In genomic region chr6:41813469-41813868, GRCh38 we compare ENCODE assay signal across 18 cellular contexts. TPM values are rescaled to one million over a fixed set of nuclear protein-coding genes. Genes with fewer than 3 reads are reported as not detected.
"Had no signal": no experiment of that assay in that cellular context is flagged by ENCODE, and none has a peak within 500 bp of the region (broad histone marks: within the 10 kb centered on the region; RNA-seq: fewer than 3 reads in every experiment).

No MANE protein-coding gene starts in this region.

- H3K9me3 ChIP-seq: ascending aorta, left lung, tibial artery had no signal

- H3K36me3 Mint-ChIP-seq: activated naive CD8-positive, alpha-beta T cell treated with anti-CD3 and anti-CD28 coated beads, Interleukin-2, amount 10 ng/mL, durations not matched to agents 7 days and 5 days had no signal

- H3K4me3 Mint-ChIP-seq: activated CD4-positive, alpha-beta T cell treated with anti-CD3 and anti-CD28 coated beads, Interleukin-2, amount 10 ng/mL, durations not matched to agents 24 days and 14 days; activated CD8-positive, alpha-beta T cell treated with anti-CD3 and anti-CD28 coated beads for 36 hours; activated naive CD8-positive, alpha-beta T cell treated with anti-CD3 and anti-CD28 coated beads, Interleukin-2, amount 10 ng/mL, durations not matched to agents 7 days and 5 days; activated T-helper 17 cell treated with anti-CD3 and anti-CD28 coated beads, Interleukin-2, amount 50 U/mL, for 72 hours; effector memory CD8-positive, alpha-beta T cell had no signal

- H3K4me1 Mint-ChIP-seq: activated CD4-positive, alpha-beta T cell treated with anti-CD3 and anti-CD28 coated beads, Interleukin-2, amount 10 ng/mL, durations not matched to agents 24 days and 14 days; activated T-helper 17 cell treated with anti-CD3 and anti-CD28 coated beads, Interleukin-2, amount 50 U/mL, for 72 hours had no signal

- DNase-seq: activated CD4-positive, alpha-beta T cell treated with anti-CD3 and anti-CD28 coated beads, Interleukin-2, amount 10 ng/mL, durations not matched to agents 24 days and 14 days; activated CD8-positive, alpha-beta T cell treated with anti-CD3 and anti-CD28 coated beads for 36 hours; activated naive CD4-positive, alpha-beta T cell; activated naive CD8-positive, alpha-beta T cell treated with anti-CD3 and anti-CD28 coated beads, Interleukin-2, amount 10 ng/mL, durations not matched to agents 7 days and 5 days; activated T-cell treated with anti-CD3 and anti-CD28 coated beads, Interleukin-2, amount 50 U/mL, for 1 hour; effector memory CD8-positive, alpha-beta T cell; head of caudate nucleus; left lung; occipital lobe; retina; stimulated activated CD4-positive, alpha-beta T cell treated with anti-CD3 and anti-CD28 coated beads, Interleukin-12 subunit alpha, Interleukin-12 subunit beta, amount 100 ng/mL, for 4 hours; stimulated activated CD4-positive, alpha-beta T cell treated with anti-CD3 and anti-CD28 coated beads, Interleukin-1b, Interleukin-23, amount 100 ng/mL, for 48 hours; stimulated activated naive CD4-positive, alpha-beta T cell treated with Interleukin-2 at 50 U/mL for 16 hours; T1000; tibial artery had no signal

- H3K27me3 Mint-ChIP-seq: activated CD4-positive, alpha-beta T cell treated with anti-CD3 and anti-CD28 coated beads, Interleukin-2, amount 10 ng/mL, durations not matched to agents 24 days and 14 days; activated CD8-positive, alpha-beta T cell treated with anti-CD3 and anti-CD28 coated beads for 36 hours; activated naive CD8-positive, alpha-beta T cell treated with anti-CD3 and anti-CD28 coated beads, Interleukin-2, amount 10 ng/mL, durations not matched to agents 7 days and 5 days; activated T-helper 17 cell treated with anti-CD3 and anti-CD28 coated beads, Interleukin-2, amount 50 U/mL, for 72 hours; effector memory CD8-positive, alpha-beta T cell had no signal

- H3K27ac Mint-ChIP-seq: activated CD4-positive, alpha-beta T cell treated with anti-CD3 and anti-CD28 coated beads, Interleukin-2, amount 10 ng/mL, durations not matched to agents 24 days and 14 days; activated CD8-positive, alpha-beta T cell treated with anti-CD3 and anti-CD28 coated beads for 36 hours; activated naive CD8-positive, alpha-beta T cell treated with anti-CD3 and anti-CD28 coated beads, Interleukin-2, amount 10 ng/mL, durations not matched to agents 7 days and 5 days; activated T-helper 17 cell treated with anti-CD3 and anti-CD28 coated beads, Interleukin-2, amount 50 U/mL, for 72 hours; effector memory CD8-positive, alpha-beta T cell had no signal

- H3K4me1 ChIP-seq: ascending aorta, left lung, tibial artery had no signal

- H3K27me3 ChIP-seq: ascending aorta, left lung, tibial artery had no signal

- H3K9me3 Mint-ChIP-seq: activated CD4-positive, alpha-beta T cell treated with anti-CD3 and anti-CD28 coated beads, Interleukin-2, amount 10 ng/mL, durations not matched to agents 24 days and 14 days; activated CD8-positive, alpha-beta T cell treated with anti-CD3 and anti-CD28 coated beads for 36 hours; activated naive CD8-positive, alpha-beta T cell treated with anti-CD3 and anti-CD28 coated beads, Interleukin-2, amount 10 ng/mL, durations not matched to agents 7 days and 5 days; activated T-helper 17 cell treated with anti-CD3 and anti-CD28 coated beads, Interleukin-2, amount 50 U/mL, for 72 hours; effector memory CD8-positive, alpha-beta T cell had no signal

- ATAC-seq: activated CD8-positive, alpha-beta T cell treated with anti-CD3 and anti-CD28 coated beads for 36 hours; activated T-helper 17 cell treated with anti-CD3 and anti-CD28 coated beads, Interleukin-2, amount 50 U/mL, for 72 hours; effector memory CD8-positive, alpha-beta T cell; left lung had no signal

- H3K36me3 ChIP-seq: ascending aorta, left lung, tibial artery had no signal

- H3K27ac ChIP-seq: ascending aorta, left lung, tibial artery had no signal

- H3K4me3 ChIP-seq: ascending aorta, left lung, tibial artery had no signal

RNA-seq across cellular contexts. Expression of gene PRICKLE4, which starts 32.9 kb away (rescaled TPM):
- total RNA-seq: activated CD4-positive, alpha-beta T cell treated with anti-CD3 and anti-CD28 coated beads, Interleukin-2, amount 10 ng/mL, durations not matched to agents 24 days and 14 days; activated CD8-positive, alpha-beta T cell treated with anti-CD3 and anti-CD28 coated beads for 36 hours; activated naive CD8-positive, alpha-beta T cell treated with anti-CD3 and anti-CD28 coated beads, Interleukin-2, amount 10 ng/mL, durations not matched to agents 7 days and 5 days; activated T-helper 17 cell treated with anti-CD3 and anti-CD28 coated beads, Interleukin-2, amount 50 U/mL, for 72 hours; kidney epithelial cell had no signal
